8 cellular contexts compared by ENCODE assay signal in the genomic region with DNA sequence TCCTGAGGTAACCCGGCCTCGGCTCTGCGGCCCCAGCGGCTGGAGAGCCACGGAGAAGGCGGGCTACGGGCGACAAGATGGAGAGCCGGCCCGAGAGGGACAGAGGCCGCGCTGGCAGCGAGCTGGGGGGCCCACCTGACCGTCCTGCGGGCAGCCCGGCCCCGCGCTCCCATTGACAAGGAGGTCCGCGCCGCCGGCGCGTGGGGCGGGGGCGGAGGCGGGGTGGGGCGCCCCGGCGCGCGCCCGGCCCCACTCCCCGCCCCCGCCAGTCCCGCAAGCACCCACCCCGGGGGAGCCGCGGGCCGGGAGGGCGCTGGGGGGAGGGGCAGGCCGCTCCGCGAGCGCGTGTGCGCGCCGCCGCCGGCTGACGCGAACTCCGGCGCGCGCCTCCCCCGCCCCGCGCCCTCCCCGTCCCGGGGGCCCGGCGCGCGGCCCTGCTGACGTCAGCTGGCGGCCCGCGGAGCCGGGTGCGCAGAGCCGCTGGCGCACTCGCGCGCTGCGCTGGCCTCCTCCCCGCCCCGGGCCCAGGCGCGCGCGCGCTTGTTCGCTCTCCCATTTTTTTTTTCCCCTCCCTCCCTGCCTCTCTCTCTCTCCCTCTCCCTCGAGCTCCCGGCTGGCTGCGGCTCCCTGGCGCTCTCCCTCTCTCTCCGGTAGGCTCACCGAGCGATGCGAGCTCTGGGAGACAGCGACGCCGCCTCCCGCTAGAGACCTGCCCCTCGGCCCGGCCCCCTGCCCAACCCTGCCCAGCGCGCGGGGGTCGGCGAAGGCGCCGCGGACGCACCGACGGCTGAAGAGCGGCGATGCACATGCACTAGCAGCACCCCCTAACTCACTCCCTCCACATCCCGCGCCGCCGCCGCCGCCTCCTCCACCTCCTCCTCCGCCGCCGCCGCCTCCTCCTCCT. TPM values are rescaled to one million over a fixed set of nuclear protein-coding genes. Genes with fewer than 3 reads are reported as not detected.
A peak's percentile ranks its signal among the peaks of the same experiment; 100 is the strongest.
DNase-seq lines count a peak whose midpoint lies in the region; ATAC-seq and TF ChIP-seq lines count a peak whose summit lies in the region.

A gene (plus strand): TSS at position 587 of the 904 bp plus-strand sequence. CDS start 747 bp downstream, outside the sequence.

- peak within 1 kb of the TSS; percentile 99 for H2AFZ ChIP-seq in neuron (ENCODE audit: low read depth, low read length)

- intact Hi-C loops in tibial artery (cut with DNase I; ENCODE audit: low total_unique reads): no loop called here

- H3K27me3 ChIP-seq in neuron (ENCODE audit: insufficient read depth, low read length) (peaks cover 43% of the 10 kb centered on the region), tibial artery (no peaks in the 10 kb centered on the region)

- H3K4me1 ChIP-seq in neuron (ENCODE audit: insufficient read depth, low read length) (peaks cover 6% of the 10 kb centered on the region), tibial artery (peaks cover 0 to 50% (median 41%) of the 10 kb centered on the region in 4 donors)

- no peaks in the 10 kb centered on the region for H3K9me3 Mint-ChIP-seq in activated naive CD4-positive, alpha-beta T cell treated with anti-CD3 and anti-CD28 coated beads, Interleukin-2, amount 50 U/mL, for 72 hours

- H3K4me3 ChIP-seq in neuron (ENCODE audit: low read length): peak within 1 kb of the TSS; percentile 72
- peak within 1 kb of the TSS; percentile 85 to 86 for H3K4me3 ChIP-seq in tibial artery

- H3K36me3 ChIP-seq in neuron (ENCODE audit: insufficient read depth, low read length) (no peaks in the 10 kb centered on the region), tibial artery (no peaks in the 10 kb centered on the region)

- no peak for TF ChIP-seq CTCF in tibial artery (IDR thresholded peaks at IDR 0.05)

- peak; percentile 96 for DNase-seq in DMS53 (lab: John Stamatoyannopoulos, UW)
- DNase-seq in RPMI7951 (ENCODE audit: low read depth): peak; percentile 76
- DNase-seq in activated naive CD4-positive, alpha-beta T cell treated with anti-CD3 and anti-CD28 coated beads, Interleukin-2, amount 50 U/mL, for 72 hours (ENCODE audit: low spot score in 2 of 2): no peak
- peak; percentile 92 for DNase-seq in globus pallidus (ENCODE audit: low spot score)
- peak; percentile 52 to 84 for DNase-seq in tibial artery

- H3K27ac ChIP-seq in tibial artery: peak within 1 kb of the TSS; percentile 89 to 94

- peaks cover 0 to 7% of the 10 kb centered on the region in 2 donors for H3K36me3 Mint-ChIP-seq in activated naive CD4-positive, alpha-beta T cell treated with anti-CD3 and anti-CD28 coated beads, Interleukin-2, amount 50 U/mL, for 72 hours

- ATAC-seq in HG03354 (IDR thresholded peaks at IDR 0.05; ENCODE audit: poor library complexity, severe bottlenecking, unreplicated experiment): peak; percentile 50
- ATAC-seq in activated naive CD4-positive, alpha-beta T cell treated with anti-CD3 and anti-CD28 coated beads, Interleukin-2, amount 50 U/mL, for 72 hours: peak; percentile 81 to 84
- ATAC-seq in GM19324 (IDR thresholded peaks at IDR 0.05; ENCODE audit: low FRiP score, unreplicated experiment): no peak

- H3K27ac Mint-ChIP-seq in activated naive CD4-positive, alpha-beta T cell treated with anti-CD3 and anti-CD28 coated beads, Interleukin-2, amount 50 U/mL, for 72 hours: no peak within 1 kb of the TSS

- H3K9me3 ChIP-seq in neuron (ENCODE audit: low read length): no peaks in the 10 kb centered on the region
- H3K9me3 ChIP-seq in tibial artery: no peaks in the 10 kb centered on the region

RNA-seq across cellular contexts. Expression of the gene that starts here (rescaled TPM):
- total RNA-seq in RPMI7951 (2014; rRNA removed; shearing (Covaris generic)): 3.4 and 4.2 TPM in 2 replicates
- total RNA-seq in activated naive CD4-positive, alpha-beta T cell treated with anti-CD3 and anti-CD28 coated beads, Interleukin-2, amount 50 U/mL, for 72 hours: under 1 TPM; 0.25 to 0.37 TPM

Comparison
In these comparisons a context has a peak if more than half of its experiments do, and no peak if none do; other contexts are left out.
1. Peak in ATAC-seq in activated naive CD4-positive, alpha-beta T cell treated with anti-CD3 and anti-CD28 coated beads, Interleukin-2, amount 50 U/mL, for 72 hours; RNA of the gene not detected or under 1 TPM.
2. DNase-seq: peak in DMS53 (single experiment), RPMI7951 (single experiment), globus pallidus (single experiment) and tibial artery (2 of 2); none in activated naive CD4-positive, alpha-beta T cell treated with anti-CD3 and anti-CD28 coated beads, Interleukin-2, amount 50 U/mL, for 72 hours (0 of 2).